Comparison of ENCODE assay signal across 30 cellular contexts in genomic region chr14:36405589-36406274, GRCh38.
"Had no signal": no experiment of that assay in that cellular context is flagged by ENCODE, and none has a peak within 500 bp of the region (broad histone marks: within the 10 kb centered on the region; RNA-seq: fewer than 3 reads in every experiment).

No MANE protein-coding gene starts in this region.

- H3K27me3 ChIP-seq: Peyer's patch, SJSA1 had no signal

- H3K27ac ChIP-seq: Peyer's patch, SJSA1 had no signal

- H3K4me1 ChIP-seq: Peyer's patch, SJSA1 had no signal

- H3K36me3 ChIP-seq: Peyer's patch, SJSA1 had no signal

- H3K4me2 ChIP-seq: SK-N-SH had no signal

- H3K9me2 ChIP-seq: SK-N-SH had no signal

- H3K9ac ChIP-seq: SK-N-SH had no signal

- H3K9me3 ChIP-seq: Peyer's patch, SJSA1, SK-N-SH had no signal

- DNase-seq: Karpas-422, NCI-H1048, NCI-H1092 treated with DMSO at 0.1 percent for 48 hours, NCI-H1105 treated with DMSO at 0.1 percent for 48 hours, NCI-H1436, NCI-H146, NCI-H1694, NCI-H187, NCI-H1930, NCI-H2029 treated with DMSO at 0.1 percent for 48 hours, NCI-H2081 treated with DMSO at 0.1 percent for 48 hours, NCI-H2107, NCI-H2171, NCI-H226, NCI-H446 treated with DMSO at 0.1 percent for 48 hours, NCI-H510A, NCI-H524, NCI-H526, NCI-H748 treated with DMSO at 0.1 percent for 48 hours, NCI-H82, OCI-M1, PC-3, Peyer's patch, Right ventricle myocardium superior, RPMI8226, SHP77 treated with DMSO at 0.1 percent for 48 hours, SK-N-SH, SW 1271, T-helper 1 cell had no signal

- ATAC-seq: PC-3 had no signal

- H3K4me3 ChIP-seq: Peyer's patch, SJSA1 had no signal
